ENCODE assay signal across 13 cellular contexts in genomic region chr6:33433001-33433559, GRCh38. TPM values are rescaled to one million over a fixed set of nuclear protein-coding genes. Genes with fewer than 3 reads are reported as not detected.
DNase-seq lines count a peak whose midpoint lies in the region; ATAC-seq, FAIRE-seq and TF ChIP-seq lines count a peak whose summit lies in the region.
"Had no signal": no experiment of that assay in that cellular context is flagged by ENCODE, and none has a peak within 500 bp of the region (broad histone marks: within the 10 kb centered on the region; RNA-seq: fewer than 3 reads in every experiment).

No MANE protein-coding gene starts in this region.

- H3K9me3 Mint-ChIP-seq in stimulated activated naive CD8-positive, alpha-beta T cell treated with anti-CD3 and anti-CD28 coated beads, Interleukin-15, Interleukin-2, amounts not matched to agents 100 ng/mL and 50 ng/mL, for 24 hours, result no peaks in the 10 kb centered on the region
- H3K9me3 Mint-ChIP-seq in astrocyte (ENCODE audit: unreplicated experiment), result no peaks in the 10 kb centered on the region

- H3K27me3 Mint-ChIP-seq in stimulated activated naive CD8-positive, alpha-beta T cell treated with anti-CD3 and anti-CD28 coated beads, Interleukin-15, Interleukin-2, amounts not matched to agents 100 ng/mL and 50 ng/mL, for 24 hours, result no peaks in the 10 kb centered on the region
- no peaks in the 10 kb centered on the region for H3K27me3 Mint-ChIP-seq in astrocyte (ENCODE audit: low read depth, unreplicated experiment)

- ATAC-seq in stimulated activated naive CD8-positive, alpha-beta T cell treated with anti-CD3 and anti-CD28 coated beads, Interleukin-15, Interleukin-2, amounts not matched to agents 100 U/mL and 50 U/mL, for 24 hours, result no peak
- ATAC-seq in GM21576 (IDR thresholded peaks at IDR 0.05; ENCODE audit: unreplicated experiment) (no peak), pancreas (no peak)

- H3K4me1 Mint-ChIP-seq in stimulated activated naive CD8-positive, alpha-beta T cell treated with anti-CD3 and anti-CD28 coated beads, Interleukin-15, Interleukin-2, amounts not matched to agents 100 ng/mL and 50 ng/mL, for 24 hours (ENCODE audit: low read depth), result peaks cover 54% of the 10 kb centered on the region
- H3K4me1 Mint-ChIP-seq in astrocyte (ENCODE audit: low read depth, unreplicated experiment), result peaks cover 54% of the 10 kb centered on the region

- H3K36me3 ChIP-seq in astrocyte (ENCODE audit: insufficient read depth, low read length) (peaks cover 19% of the 10 kb centered on the region), mesodermal cell (ENCODE audit: control insufficient read depth, insufficient read depth, low read length) (peaks cover 35% of the 10 kb centered on the region), vagina (peaks cover 0 to 27% of the 10 kb centered on the region in 2 donors), pancreas (peaks cover 0 to 2% (median 0%) of the 10 kb centered on the region in 3 donors)

- peaks cover 31% of the 10 kb centered on the region for H3K79me2 ChIP-seq in astrocyte (ENCODE audit: insufficient read depth, low read length)

- H3K27me3 ChIP-seq in astrocyte (ENCODE audit: insufficient read depth, low read length), result no peaks in the 10 kb centered on the region
- H3K27me3 ChIP-seq in vagina, result no peaks in the 10 kb centered on the region
- H3K27me3 ChIP-seq in pancreas, result no peaks in the 10 kb centered on the region

- H3K4me3 ChIP-seq in astrocyte (ENCODE audit: insufficient read depth, low read depth, low read length) (no peak overlapping the region), mesodermal cell (ENCODE audit: extremely low read depth, insufficient read depth, low read length, poor library complexity, severe bottlenecking) (no peak overlapping the region), vagina (no peak overlapping the region), pancreas (no peak overlapping the region)
- H3K4me3 ChIP-seq: lung, PC-9 had no signal

- peak overlapping the region; percentile 50 for H3K4me2 ChIP-seq in astrocyte (ENCODE audit: low read length)
- H3K4me2 ChIP-seq: PC-9 had no signal

- peak overlapping the region; percentile 94 for H3K4me3 Mint-ChIP-seq in stimulated activated naive CD8-positive, alpha-beta T cell treated with anti-CD3 and anti-CD28 coated beads, Interleukin-15, Interleukin-2, amounts not matched to agents 100 ng/mL and 50 ng/mL, for 24 hours
- peak overlapping the region; percentile 70 for H3K4me3 Mint-ChIP-seq in astrocyte (ENCODE audit: unreplicated experiment)

- FAIRE-seq in astrocyte (lab: Jason Lieb, UNC) (no peak), pancreas (lab: Jason Lieb, UNC) (no peak)

- no peak for TF ChIP-seq POLR2A in vagina (IDR thresholded peaks at IDR 0.05)

- DNase-seq in stimulated activated naive CD8-positive, alpha-beta T cell treated with anti-CD3 and anti-CD28 coated beads, Interleukin-15, Interleukin-2, amounts not matched to agents 100 U/mL and 50 U/mL, for 24 hours, result no peak
- DNase-seq in astrocyte (ENCODE audit: low read depth), result no peak
- DNase-seq in vagina (ENCODE audit: extremely low spot score in 2 of 2), result no peak
- DNase-seq in pancreas, result no peak
- no peak for DNase-seq in ecto neural progenitor cell (ENCODE audit: low spot score)
- DNase-seq: NCI-H1694; PC-9; stimulated activated CD4-positive, alpha-beta T cell treated with anti-CD3 and anti-CD28 coated beads, Interleukin-15, amount 100 ng/mL, for 24 hours had no signal

- no peak overlapping the region for H2AFZ ChIP-seq in astrocyte (ENCODE audit: low read depth, low read length)
- H2AFZ ChIP-seq: PC-9 had no signal

- H4K20me1 ChIP-seq in astrocyte (ENCODE audit: insufficient read depth, low read length), result peaks cover 58% of the 10 kb centered on the region

- H3K4me1 ChIP-seq in astrocyte (ENCODE audit: insufficient read depth, low read length), result peaks cover 41% of the 10 kb centered on the region
- H3K4me1 ChIP-seq in mesodermal cell (ENCODE audit: control insufficient read depth, insufficient read depth, low read length, poor library complexity, severe bottlenecking), result peaks cover 46% of the 10 kb centered on the region
- peaks cover 53% of the 10 kb centered on the region for H3K4me1 ChIP-seq in vagina
- peaks cover 0 to 4% (median 0%) of the 10 kb centered on the region in 3 donors for H3K4me1 ChIP-seq in pancreas

- no peaks in the 10 kb centered on the region for H3K9me3 ChIP-seq in astrocyte (ENCODE audit: insufficient read depth, low read depth, low read length)
- no peaks in the 10 kb centered on the region for H3K9me3 ChIP-seq in mesodermal cell (ENCODE audit: control insufficient read depth, low read length)
- H3K9me3 ChIP-seq in vagina, result no peaks in the 10 kb centered on the region
- no peaks in the 10 kb centered on the region for H3K9me3 ChIP-seq in pancreas

- intact Hi-C loops in vagina (cut with DNase I), result no loop called here
- intact Hi-C loops in pancreas (cut with DNase I), result no loop called here

- TF ChIP-seq CTCF in astrocyte (IDR thresholded peaks at IDR 0.05; ENCODE audit: insufficient read depth, low read depth, low read length), result no peak
- no peak for TF ChIP-seq CTCF in vagina (IDR thresholded peaks at IDR 0.05)
- no peak for TF ChIP-seq CTCF in pancreas (IDR thresholded peaks at IDR 0.05)

- peaks cover 37% of the 10 kb centered on the region for H3K36me3 Mint-ChIP-seq in stimulated activated naive CD8-positive, alpha-beta T cell treated with anti-CD3 and anti-CD28 coated beads, Interleukin-15, Interleukin-2, amounts not matched to agents 100 ng/mL and 50 ng/mL, for 24 hours (ENCODE audit: low read depth)
- H3K36me3 Mint-ChIP-seq in astrocyte (ENCODE audit: low read depth, unreplicated experiment), result peaks cover 19% of the 10 kb centered on the region

- H3K27ac Mint-ChIP-seq in stimulated activated naive CD8-positive, alpha-beta T cell treated with anti-CD3 and anti-CD28 coated beads, Interleukin-15, Interleukin-2, amounts not matched to agents 100 ng/mL and 50 ng/mL, for 24 hours, result peak overlapping the region; percentile 21
- H3K27ac Mint-ChIP-seq in astrocyte (ENCODE audit: unreplicated experiment), result peak overlapping the region; percentile 67

- H3K27ac ChIP-seq in astrocyte (ENCODE audit: low read depth, low read length), result no peak overlapping the region
- peak overlapping the region; percentile 13 for H3K27ac ChIP-seq in mesodermal cell (ENCODE audit: low read depth, low read length, severe bottlenecking)
- H3K27ac ChIP-seq in vagina, result peak overlapping the region; percentile 62
- no peak overlapping the region for H3K27ac ChIP-seq in pancreas
- H3K27ac ChIP-seq: C4-2B, PC-9 had no signal

- 75% methylated on average over 1 of the region's 1 CpG; no CpG with 5 or more reads in 1 of the 2 experiments for WGBS in mesodermal cell (ENCODE audit: insufficient coverage in 2 of 2), 2 experiments
- 95 to 100% methylated on average over 1 of the region's 1 CpG for WGBS in pancreas, 2 donors

- peak overlapping the region; percentile 40 for H3K9ac ChIP-seq in astrocyte (ENCODE audit: low read length)

RNA-seq across cellular contexts. Expression of gene SYNGAP1, which starts 13.2 kb away (rescaled TPM):
- total RNA-seq in astrocyte (34.5 and 36.1 TPM in 2 replicates), vagina (16.0 TPM), pancreas (10 to 100 TPM in 1 of 6 donors, 1 to 10 TPM in 5; 4.6 to 11.0 (median 5.6) TPM)
- polyA plus RNA-seq in mesodermal cell (2013, experiment 1 of 2), result 54.9 TPM
- 47.5 TPM for polyA plus RNA-seq in mesodermal cell (2013, experiment 2 of 2)
- 10 to 100 TPM in 1 of 2 donors, 1 to 10 TPM in 1; 8.3 to 16.4 TPM for polyA plus RNA-seq in pancreas

RNA-seq across cellular contexts. Expression of gene CUTA, which starts 15.2 kb away (rescaled TPM):
- total RNA-seq in astrocyte, result 232 and 256 TPM in 2 replicates
- 253 TPM for polyA plus RNA-seq in mesodermal cell (2013, experiment 1 of 2)
- polyA plus RNA-seq in mesodermal cell (2013, experiment 2 of 2), result 196 TPM
- 73.2 TPM for total RNA-seq in vagina
- 10 to 100 TPM; 65.0 to 99.6 (median 78.1) TPM for total RNA-seq in pancreas
- polyA plus RNA-seq in pancreas, result 100 to 1,000 TPM in 1 of 2 donors, 10 to 100 TPM in 1; 96.7 to 204 TPM

RNA-seq across cellular contexts. Expression of gene ZBTB9, which starts 21.3 kb away (rescaled TPM):
- total RNA-seq in astrocyte (9.8 and 10.4 TPM in 2 replicates), vagina (1.5 TPM), pancreas (1 to 10 TPM; 1.7 to 4.7 (median 3.6) TPM)
- 13.0 TPM for polyA plus RNA-seq in mesodermal cell (2013, experiment 1 of 2)
- polyA plus RNA-seq in mesodermal cell (2013, experiment 2 of 2), result 10.3 TPM
- 1 to 10 TPM; 1.7 to 3.6 TPM for polyA plus RNA-seq in pancreas

RNA-seq across cellular contexts. Expression of gene PHF1, which starts 22.3 kb away (rescaled TPM):
- 29.7 and 34.3 TPM in 2 replicates for total RNA-seq in astrocyte
- 71.3 TPM for polyA plus RNA-seq in mesodermal cell (2013, experiment 1 of 2)
- 60.7 TPM for polyA plus RNA-seq in mesodermal cell (2013, experiment 2 of 2)
- 73.2 TPM for total RNA-seq in vagina
- total RNA-seq in pancreas, result 10 to 100 TPM; 28.5 to 68.0 (median 47.2) TPM
- 100 to 1,000 TPM; 143 to 192 TPM for polyA plus RNA-seq in pancreas

RNA-seq across cellular contexts. Expression of gene KIFC1, which starts 41.5 kb away (rescaled TPM):
- total RNA-seq in astrocyte, result 2.9 and 4.2 TPM in 2 replicates
- polyA plus RNA-seq in mesodermal cell (2013, experiment 1 of 2), result 63.4 TPM
- 59.8 TPM for polyA plus RNA-seq in mesodermal cell (2013, experiment 2 of 2)
- total RNA-seq in vagina, result 27.5 TPM
- total RNA-seq in pancreas, result 1 to 10 TPM in 1 of 6 donors, under 1 TPM in 5; 0.14 to 1.5 (median 0.52) TPM
- polyA plus RNA-seq in pancreas, result under 1 TPM; 0.19 to 0.42 TPM

Comparison
In these comparisons a context has a peak if more than half of its experiments do, and no peak if none do; other contexts are left out.
1. H3K27ac ChIP-seq: peak in mesodermal cell (single experiment) and vagina (single experiment); none in astrocyte (single experiment) and pancreas (0 of 4).